Comparison of ENCODE assay signal across 12 cellular contexts in genomic region chr21:25298512-25299491, GRCh38.
DNase-seq lines count a peak whose midpoint lies in the region; ATAC-seq and TF ChIP-seq lines count a peak whose summit lies in the region.
"Had no signal": no experiment of that assay in that cellular context is flagged by ENCODE, and none has a peak within 500 bp of the region (broad histone marks: within the 10 kb centered on the region; RNA-seq: fewer than 3 reads in every experiment).

No MANE protein-coding gene starts in this region.

- intact Hi-C loops in A673 (cut with micrococcal nuclease; ENCODE audit: unreplicated experiment): no loop called here

- POLR2A ChIA-PET in A673 (lab: Charles Lee; ENCODE audit: low non-redundant PET): no interaction called here
- POLR2A ChIA-PET in activated CD4-positive, alpha-beta memory T cell treated with anti-CD3 and anti-CD28 coated beads, Interleukin-2, amount 10 ng/mL, durations not matched to agents 7 days and 5 days (lab: Charles Lee): no interaction called here

- no TSS peak for BruUV-seq in A673 (replicated peaks; lab: Mats Ljungman, UMichigan)

- no peak overlapping the region for H3K4me3 Mint-ChIP-seq in stimulated activated memory B cell treated with anti-CD40 and anti-IgM and Interleukin-4, amounts not matched to agents 10 μg/mL and 1 μg/mL and 100 μg/mL, for 72 hours
- no peak overlapping the region for H3K4me3 Mint-ChIP-seq in activated CD4-positive, alpha-beta memory T cell treated with anti-CD3 and anti-CD28 coated beads, Interleukin-2, amount 10 ng/mL, durations not matched to agents 7 days and 5 days
- H3K4me3 Mint-ChIP-seq: activated CD8-positive, alpha-beta memory T cell treated with anti-CD3 and anti-CD28 coated beads, Interleukin-2, amount 10 ng/mL, durations not matched to agents 7 days and 5 days had no signal

- H3K27me3 Mint-ChIP-seq in stimulated activated memory B cell treated with anti-CD40 and anti-IgM and Interleukin-4, amounts not matched to agents 10 μg/mL and 1 μg/mL and 100 μg/mL, for 72 hours: no peaks in the 10 kb centered on the region
- peaks cover 2% of the 10 kb centered on the region for H3K27me3 Mint-ChIP-seq in activated CD4-positive, alpha-beta memory T cell treated with anti-CD3 and anti-CD28 coated beads, Interleukin-2, amount 10 ng/mL, durations not matched to agents 7 days and 5 days
- H3K27me3 Mint-ChIP-seq: activated CD8-positive, alpha-beta memory T cell treated with anti-CD3 and anti-CD28 coated beads, Interleukin-2, amount 10 ng/mL, durations not matched to agents 7 days and 5 days had no signal

- H3K36me3 Mint-ChIP-seq in stimulated activated memory B cell treated with anti-CD40 and anti-IgM and Interleukin-4, amounts not matched to agents 10 μg/mL and 1 μg/mL and 100 μg/mL, for 72 hours: peaks cover 5% of the 10 kb centered on the region
- no peaks in the 10 kb centered on the region for H3K36me3 Mint-ChIP-seq in activated CD4-positive, alpha-beta memory T cell treated with anti-CD3 and anti-CD28 coated beads, Interleukin-2, amount 10 ng/mL, durations not matched to agents 7 days and 5 days (ENCODE audit: low read depth)
- H3K36me3 Mint-ChIP-seq: activated CD8-positive, alpha-beta memory T cell treated with anti-CD3 and anti-CD28 coated beads, Interleukin-2, amount 10 ng/mL, durations not matched to agents 7 days and 5 days had no signal

- peak overlapping the region; percentile 57 for H3K27ac Mint-ChIP-seq in stimulated activated memory B cell treated with anti-CD40 and anti-IgM and Interleukin-4, amounts not matched to agents 10 μg/mL and 1 μg/mL and 100 μg/mL, for 72 hours
- no peak overlapping the region for H3K27ac Mint-ChIP-seq in activated CD4-positive, alpha-beta memory T cell treated with anti-CD3 and anti-CD28 coated beads, Interleukin-2, amount 10 ng/mL, durations not matched to agents 7 days and 5 days
- H3K27ac Mint-ChIP-seq: activated CD8-positive, alpha-beta memory T cell treated with anti-CD3 and anti-CD28 coated beads, Interleukin-2, amount 10 ng/mL, durations not matched to agents 7 days and 5 days had no signal

- CTCF ChIA-PET in A673 (lab: Charles Lee): no interaction called here
- CTCF ChIA-PET in activated CD4-positive, alpha-beta memory T cell treated with anti-CD3 and anti-CD28 coated beads, Interleukin-2, amount 10 ng/mL, durations not matched to agents 7 days and 5 days (lab: Charles Lee): no interaction called here

- H3K4me3 ChIP-seq in A673 (ENCODE audit: low read depth, low read length, poor library complexity, severe bottlenecking): no peak overlapping the region
- H3K4me3 ChIP-seq: GM23248 had no signal

- DNase-seq in DMS53 (lab: John Stamatoyannopoulos, UW) (peak; percentile 3), DMS53 treated with DMSO at 0.1 percent for 48 hours (lab: John Stamatoyannopoulos, UW; ENCODE audit: unreplicated experiment) (no peak), NOMO-1 treated with DMSO at 0.1 percent for 48 hours (lab: John Stamatoyannopoulos, UW; ENCODE audit: unreplicated experiment) (peak; percentile 79), A673 (ENCODE audit: low spot score) (no peak), cerebellar cortex (ENCODE audit: low spot score) (no peak)
- DNase-seq in activated CD4-positive, alpha-beta memory T cell treated with anti-CD3 and anti-CD28 coated beads, Interleukin-2, amount 10 ng/mL, durations not matched to agents 7 days and 5 days: no peak
- DNase-seq: activated CD8-positive, alpha-beta memory T cell treated with anti-CD3 and anti-CD28 coated beads, Interleukin-2, amount 10 ng/mL, durations not matched to agents 7 days and 5 days; GM23248; NCI-H526 had no signal

- peaks cover 2% of the 10 kb centered on the region for H3K9me3 Mint-ChIP-seq in stimulated activated memory B cell treated with anti-CD40 and anti-IgM and Interleukin-4, amounts not matched to agents 10 μg/mL and 1 μg/mL and 100 μg/mL, for 72 hours
- H3K9me3 Mint-ChIP-seq in activated CD4-positive, alpha-beta memory T cell treated with anti-CD3 and anti-CD28 coated beads, Interleukin-2, amount 10 ng/mL, durations not matched to agents 7 days and 5 days: no peaks in the 10 kb centered on the region

- H3K27ac ChIP-seq in A673 (ENCODE audit: low read depth, low read length, poor library complexity, severe bottlenecking): no peak overlapping the region
- H3K27ac ChIP-seq: 22Rv1, GM23248 had no signal

- no peaks in the 10 kb centered on the region for H3K4me1 ChIP-seq in A673 (ENCODE audit: insufficient read depth, low read length, poor library complexity, severe bottlenecking)

- H3K36me3 ChIP-seq in A673 (ENCODE audit: insufficient read depth, low read length, poor library complexity, severe bottlenecking): no peaks in the 10 kb centered on the region

- peak; percentile 91 for ATAC-seq in HG02973 (IDR thresholded peaks at IDR 0.05; ENCODE audit: unreplicated experiment)
- peak; percentile 87 for ATAC-seq in stimulated activated memory B cell treated with anti-CD40 and anti-IgM and Interleukin-4, amounts not matched to agents 10 μg/mL and 1 μg/mL and 100 μg/mL, for 72 hours
- ATAC-seq: activated CD8-positive, alpha-beta memory T cell treated with anti-CD3 and anti-CD28 coated beads, Interleukin-2, amount 10 ng/mL, durations not matched to agents 7 days and 5 days had no signal

- no peak for TF ChIP-seq CTCF in A673 (conservative IDR thresholded peaks at IDR 0.05; ENCODE audit: low read depth, low read length)

- no peaks in the 10 kb centered on the region for H3K27me3 ChIP-seq in A673 (replicated peaks; ENCODE audit: insufficient read depth, low read depth, low read length, poor library complexity)

- H3K9me3 ChIP-seq in A673 (ENCODE audit: low read depth, low read length, poor library complexity, severe bottlenecking): no peaks in the 10 kb centered on the region

- peaks cover 53% of the 10 kb centered on the region for H3K4me1 Mint-ChIP-seq in stimulated activated memory B cell treated with anti-CD40 and anti-IgM and Interleukin-4, amounts not matched to agents 10 μg/mL and 1 μg/mL and 100 μg/mL, for 72 hours
- H3K4me1 Mint-ChIP-seq in activated CD4-positive, alpha-beta memory T cell treated with anti-CD3 and anti-CD28 coated beads, Interleukin-2, amount 10 ng/mL, durations not matched to agents 7 days and 5 days: peaks cover 3% of the 10 kb centered on the region

Comparison
In these comparisons a context has a peak if more than half of its experiments do, and no peak if none do; other contexts are left out.
1. DNase-seq: peak in DMS53 (single experiment) and NOMO-1 treated with DMSO at 0.1 percent for 48 hours (single experiment); none in DMS53 treated with DMSO at 0.1 percent for 48 hours (single experiment), A673 (single experiment), activated CD4-positive, alpha-beta memory T cell treated with anti-CD3 and anti-CD28 coated beads, Interleukin-2, amount 10 ng/mL, durations not matched to agents 7 days and 5 days (single experiment) and cerebellar cortex (single experiment).